8 cellular contexts compared by ENCODE assay signal in genomic region chr18:49510393-49511115, GRCh38. TPM values are rescaled to one million over a fixed set of nuclear protein-coding genes. Genes with fewer than 3 reads are reported as not detected.
DNase-seq lines count a peak whose midpoint lies in the region; ATAC-seq, FAIRE-seq and TF ChIP-seq lines count a peak whose summit lies in the region.

No MANE protein-coding gene starts in this region.

- H3K27me3 ChIP-seq in astrocyte (ENCODE audit: insufficient read depth, low read length): no peaks in the 10 kb centered on the region

- no peak overlapping the region for H3K4me3 ChIP-seq in astrocyte (ENCODE audit: insufficient read depth, low read depth, low read length)

- H3K36me3 ChIP-seq in astrocyte (ENCODE audit: insufficient read depth, low read length): no peaks in the 10 kb centered on the region

- no peaks in the 10 kb centered on the region for H4K20me1 ChIP-seq in astrocyte (ENCODE audit: insufficient read depth, low read length)

- H3K4me2 ChIP-seq in astrocyte (ENCODE audit: low read length): no peak overlapping the region

- H3K79me2 ChIP-seq in astrocyte (ENCODE audit: insufficient read depth, low read length): no peaks in the 10 kb centered on the region

- ATAC-seq in GM18909 (IDR thresholded peaks at IDR 0.05; ENCODE audit: poor library complexity, unreplicated experiment): no peak

- H3K4me3 Mint-ChIP-seq in astrocyte (ENCODE audit: unreplicated experiment): no peak overlapping the region

- no peaks in the 10 kb centered on the region for H3K36me3 Mint-ChIP-seq in astrocyte (ENCODE audit: low read depth, unreplicated experiment)

- FAIRE-seq in astrocyte (lab: Jason Lieb, UNC): peak; percentile 59

- no peak overlapping the region for H3K27ac Mint-ChIP-seq in astrocyte (ENCODE audit: unreplicated experiment)

- peaks cover 8% of the 10 kb centered on the region for H3K27me3 Mint-ChIP-seq in astrocyte (ENCODE audit: low read depth, unreplicated experiment)

- no peaks in the 10 kb centered on the region for H3K4me1 Mint-ChIP-seq in astrocyte (ENCODE audit: low read depth, unreplicated experiment)

- H2AFZ ChIP-seq in astrocyte (ENCODE audit: low read depth, low read length): no peak overlapping the region

- TF ChIP-seq CTCF in GM12801 (IDR thresholded peaks at IDR 0.05; ENCODE audit: extremely low read depth, insufficient read length) (peak; percentile 70), astrocyte (IDR thresholded peaks at IDR 0.05; ENCODE audit: insufficient read depth, low read depth, low read length) (peak; percentile 94)

- no peaks in the 10 kb centered on the region for H3K9me3 ChIP-seq in astrocyte (ENCODE audit: insufficient read depth, low read depth, low read length)

- no peaks in the 10 kb centered on the region for H3K9me3 Mint-ChIP-seq in astrocyte (ENCODE audit: unreplicated experiment)

- no peaks in the 10 kb centered on the region for H3K4me1 ChIP-seq in astrocyte (ENCODE audit: insufficient read depth, low read length)

- no peak overlapping the region for H3K27ac ChIP-seq in astrocyte (ENCODE audit: low read depth, low read length)

- DNase-seq in NCI-H128 (lab: John Stamatoyannopoulos, UW; ENCODE audit: unreplicated experiment): peak; percentile 73
- peak; percentile 11 to 44 (median 22) for DNase-seq in T-helper 1 cell
- DNase-seq in astrocyte (ENCODE audit: low read depth): no peak
- peak; percentile 65 for DNase-seq in iPS-NIHi7 (ENCODE audit: extremely low spot score)
- peak; percentile 32 to 37 for DNase-seq in stimulated activated CD4-positive, alpha-beta T cell treated with anti-CD3 and anti-CD28 coated beads, Interleukin-1b, Interleukin-23, amount 100 ng/mL, for 4 hours (ENCODE audit: low read depth in 2 of 2)
- no peak for DNase-seq in GDM1 (lab: John Stamatoyannopoulos, UW)

- no peak overlapping the region for H3K9ac ChIP-seq in astrocyte (ENCODE audit: low read length)

RNA-seq across cellular contexts. Expression of gene RPL17, which starts 18.3 kb away (rescaled TPM):
- 1,498 and 1,636 TPM in 2 replicates for total RNA-seq in astrocyte

RNA-seq across cellular contexts. Expression of gene C18orf32, which starts 23.5 kb away (rescaled TPM):
- total RNA-seq in astrocyte: 40.0 and 40.3 TPM in 2 replicates

RNA-seq across cellular contexts. Expression of gene DYM, which starts 50.1 kb away (rescaled TPM):
- 55.2 and 57.7 TPM in 2 replicates for total RNA-seq in astrocyte

RNA-seq across cellular contexts. Expression of gene LIPG, which starts 51.3 kb away (rescaled TPM):
- 11.0 and 18.3 TPM in 2 replicates for total RNA-seq in astrocyte

Comparison
In these comparisons a context has a peak if more than half of its experiments do, and no peak if none do; other contexts are left out.
1. DNase-seq: peak in NCI-H128 (single experiment), T-helper 1 cell (5 of 5), iPS-NIHi7 (single experiment) and stimulated activated CD4-positive, alpha-beta T cell treated with anti-CD3 and anti-CD28 coated beads, Interleukin-1b, Interleukin-23, amount 100 ng/mL, for 4 hours (2 of 2); none in astrocyte (single experiment) and GDM1 (single experiment).